33 cellular contexts compared by ENCODE assay signal in genomic region chr14:33532581-33532980, GRCh38.
"Had no signal": no experiment of that assay in that cellular context is flagged by ENCODE, and none has a peak within 500 bp of the region (broad histone marks: within the 10 kb centered on the region; RNA-seq: fewer than 3 reads in every experiment).

No MANE protein-coding gene starts in this region.

- H3K36me3 Mint-ChIP-seq: activated CD8-positive, alpha-beta memory T cell treated with anti-CD3 and anti-CD28 coated beads, Interleukin-2, amount 10 ng/mL, durations not matched to agents 7 days and 5 days; activated naive CD4-positive, alpha-beta T cell treated with anti-CD3 and anti-CD28 coated beads, Interleukin-2, amount 10 ng/mL, durations not matched to agents 7 days and 5 days; activated naive CD8-positive, alpha-beta T cell; brain had no signal

- DNase-seq: activated CD4-positive, alpha-beta memory T cell treated with anti-CD3 and anti-CD28 coated beads, Interleukin-2, amount 10 ng/mL, durations not matched to agents 7 days and 5 days; activated CD4-positive, alpha-beta T cell treated with anti-CD3 and anti-CD28 coated beads for 1 hour; activated CD4-positive, alpha-beta T cell treated with anti-CD3 and anti-CD28 coated beads for 48 hours; activated CD4-positive, CD25-positive, alpha-beta regulatory T cell; activated CD8-positive, alpha-beta memory T cell treated with anti-CD3 and anti-CD28 coated beads for 24 hours; activated CD8-positive, alpha-beta memory T cell treated with anti-CD3 and anti-CD28 coated beads, Interleukin-2, amount 10 ng/mL, durations not matched to agents 7 days and 5 days; activated CD8-positive, alpha-beta memory T cell treated with anti-CD3 and anti-CD28 coated beads, Interleukin-2, amount 50 U/mL, for 48 hours; activated effector memory CD4-positive, alpha-beta T cell treated with Interleukin-2 at 50 U/mL for 16 hours; activated naive CD4-positive, alpha-beta T cell treated with anti-CD3 and anti-CD28 coated beads, Interleukin-2, amount 10 ng/mL, durations not matched to agents 7 days and 5 days; activated naive CD8-positive, alpha-beta T cell treated with anti-CD3 and anti-CD28 coated beads, Interleukin-2, amount 50 U/mL, for 24 hours; activated T-cell treated with anti-CD3 and anti-CD28 coated beads, Interleukin-2, amount 50 U/mL, for 48 hours; anterior cingulate cortex; IMR-90; NCI-H1092 treated with DMSO at 0.1 percent for 48 hours; NCI-H1417; NCI-H146; NCI-H187; NCI-H2029 treated with DMSO at 0.1 percent for 48 hours; NCI-H2107; NCI-H226; NCI-H446 treated with DMSO at 0.1 percent for 48 hours; NCI-H524; RPMI8226; SIG-M5; SW 1271; T-helper 1 cell; T-helper 2 cell; T-helper 9 cell had no signal

- H3K4me1 Mint-ChIP-seq: activated CD4-positive, alpha-beta memory T cell treated with anti-CD3 and anti-CD28 coated beads, Interleukin-2, amount 10 ng/mL, durations not matched to agents 7 days and 5 days; activated CD8-positive, alpha-beta memory T cell treated with anti-CD3 and anti-CD28 coated beads, Interleukin-2, amount 10 ng/mL, durations not matched to agents 7 days and 5 days; activated naive CD4-positive, alpha-beta T cell treated with anti-CD3 and anti-CD28 coated beads, Interleukin-2, amount 10 ng/mL, durations not matched to agents 7 days and 5 days; activated naive CD8-positive, alpha-beta T cell treated with anti-CD3 and anti-CD28 coated beads, Interleukin-2, amount 50 U/mL, for 24 hours had no signal

- H3K27me3 Mint-ChIP-seq: activated CD4-positive, alpha-beta memory T cell treated with anti-CD3 and anti-CD28 coated beads, Interleukin-2, amount 10 ng/mL, durations not matched to agents 7 days and 5 days; activated CD8-positive, alpha-beta memory T cell treated with anti-CD3 and anti-CD28 coated beads, Interleukin-2, amount 10 ng/mL, durations not matched to agents 7 days and 5 days; activated naive CD4-positive, alpha-beta T cell treated with anti-CD3 and anti-CD28 coated beads, Interleukin-2, amount 10 ng/mL, durations not matched to agents 7 days and 5 days; activated naive CD8-positive, alpha-beta T cell treated with anti-CD3 and anti-CD28 coated beads, Interleukin-2, amount 50 U/mL, for 24 hours; brain had no signal

- H3K4me3 ChIP-seq: K562 had no signal

- H3K27ac ChIP-seq: VCaP had no signal

- H3K9me3 Mint-ChIP-seq: activated CD4-positive, alpha-beta memory T cell treated with anti-CD3 and anti-CD28 coated beads, Interleukin-2, amount 10 ng/mL, durations not matched to agents 7 days and 5 days; activated naive CD4-positive, alpha-beta T cell treated with anti-CD3 and anti-CD28 coated beads, Interleukin-2, amount 10 ng/mL, durations not matched to agents 7 days and 5 days; activated naive CD8-positive, alpha-beta T cell treated with anti-CD3 and anti-CD28 coated beads, Interleukin-2, amount 50 U/mL, for 24 hours; brain had no signal

- H3K4me3 Mint-ChIP-seq: activated CD4-positive, alpha-beta memory T cell treated with anti-CD3 and anti-CD28 coated beads, Interleukin-2, amount 10 ng/mL, durations not matched to agents 7 days and 5 days; activated CD8-positive, alpha-beta memory T cell treated with anti-CD3 and anti-CD28 coated beads, Interleukin-2, amount 10 ng/mL, durations not matched to agents 7 days and 5 days; activated naive CD4-positive, alpha-beta T cell treated with anti-CD3 and anti-CD28 coated beads, Interleukin-2, amount 10 ng/mL, durations not matched to agents 7 days and 5 days; activated naive CD8-positive, alpha-beta T cell; activated naive CD8-positive, alpha-beta T cell treated with anti-CD3 and anti-CD28 coated beads, Interleukin-2, amount 50 U/mL, for 24 hours; brain had no signal

- H3K27ac Mint-ChIP-seq: activated CD4-positive, alpha-beta memory T cell treated with anti-CD3 and anti-CD28 coated beads, Interleukin-2, amount 10 ng/mL, durations not matched to agents 7 days and 5 days; activated CD8-positive, alpha-beta memory T cell treated with anti-CD3 and anti-CD28 coated beads, Interleukin-2, amount 10 ng/mL, durations not matched to agents 7 days and 5 days; activated naive CD4-positive, alpha-beta T cell treated with anti-CD3 and anti-CD28 coated beads, Interleukin-2, amount 10 ng/mL, durations not matched to agents 7 days and 5 days; activated naive CD8-positive, alpha-beta T cell; activated naive CD8-positive, alpha-beta T cell treated with anti-CD3 and anti-CD28 coated beads, Interleukin-2, amount 50 U/mL, for 24 hours; brain had no signal

- ATAC-seq: activated CD8-positive, alpha-beta memory T cell treated with anti-CD3 and anti-CD28 coated beads, Interleukin-2, amount 10 ng/mL, durations not matched to agents 7 days and 5 days; activated naive CD8-positive, alpha-beta T cell treated with anti-CD3 and anti-CD28 coated beads, Interleukin-2, amount 50 U/mL, for 24 hours; K562; Panc1 had no signal
